ENCODE assay signal across 11 cellular contexts in the genomic region with DNA sequence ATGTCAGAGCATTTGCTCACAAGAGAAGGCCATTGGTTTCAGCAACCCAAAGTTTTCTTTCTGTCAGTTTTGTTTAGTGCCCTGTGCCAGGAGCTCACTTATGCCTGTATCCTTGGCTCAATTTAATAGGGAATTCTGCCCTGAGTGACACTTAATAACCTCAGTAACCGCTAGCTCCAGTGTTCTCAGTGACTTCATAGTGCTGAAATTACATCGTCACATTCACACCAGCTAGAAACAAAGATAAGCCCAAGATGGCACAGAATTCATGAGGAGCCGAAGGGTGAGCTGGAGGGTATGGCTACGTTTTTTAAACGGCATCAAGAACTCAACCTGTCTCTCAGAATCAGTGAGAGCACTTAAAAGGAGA. TPM values are rescaled to one million over a fixed set of nuclear protein-coding genes. Genes with fewer than 3 reads are reported as not detected.
DNase-seq lines count a peak whose midpoint lies in the region; ATAC-seq and TF ChIP-seq lines count a peak whose summit lies in the region.
"Had no signal": no experiment of that assay in that cellular context is flagged by ENCODE, and none has a peak within 500 bp of the region (broad histone marks: within the 10 kb centered on the region; RNA-seq: fewer than 3 reads in every experiment).

No MANE protein-coding gene starts in this region.

- POLR2A ChIA-PET in CD4-positive, alpha-beta memory T cell (lab: Charles Lee; ENCODE audit: partially characterized antibody), result interaction anchor here (1.1 to 6.1 kb wide), 7 partner anchors 9 to 50 kb away, joined by 3 to 81 read pairs (median 3); partner anchors contain the start of gene PTGER2
- POLR2A ChIA-PET in PC-3 (lab: Charles Lee; ENCODE audit: unreplicated experiment), result no interaction called here

- no peak overlapping the region for H3K9ac ChIP-seq in PC-3 (ENCODE audit: low read length)

- no peak overlapping the region for H3K4me2 ChIP-seq in PC-3 (ENCODE audit: low read length)

- H3K27ac Mint-ChIP-seq in CD4-positive, alpha-beta memory T cell, result peak overlapping the region; percentile 60 to 95 (median 93)
- H3K27ac Mint-ChIP-seq in nephron progenitor cell, result peak overlapping the region; percentile 99
- H3K27ac Mint-ChIP-seq: naive B cell had no signal

- TF ChIP-seq POLR2A in esophagus muscularis mucosa (IDR thresholded peaks at IDR 0.05; ENCODE audit: low read depth), result no peak

- H3F3A ChIP-seq in PC-3 (ENCODE audit: low read length, unreplicated experiment), result peaks cover 22% of the 10 kb centered on the region

- H3K9me3 ChIP-seq in CD4-positive, alpha-beta memory T cell (ENCODE audit: control insufficient read depth in 1 of 2, low read length in 2 of 2), result no peaks in the 10 kb centered on the region
- H3K9me3 ChIP-seq in PC-3 (ENCODE audit: low read length), result no peaks in the 10 kb centered on the region
- H3K9me3 ChIP-seq in esophagus muscularis mucosa, result no peaks in the 10 kb centered on the region

- ATAC-seq in PC-3 (no peak), GM18498 (IDR thresholded peaks at IDR 0.05; ENCODE audit: unreplicated experiment) (no peak)
- ATAC-seq: Panc1 had no signal

- H4K20me1 ChIP-seq in PC-3 (ENCODE audit: low read length), result no peaks in the 10 kb centered on the region

- H3K4me3 ChIP-seq in CD4-positive, alpha-beta memory T cell (ENCODE audit: low read length in 2 of 2), result peak overlapping the region; percentile 18 to 33
- H3K4me3 ChIP-seq in PC-3 (ENCODE audit: low read length) (no peak overlapping the region), esophagus muscularis mucosa (no peak overlapping the region), dorsolateral prefrontal cortex (no peak overlapping the region)

- peaks cover 74% of the 10 kb centered on the region for H3K4me1 ChIP-seq in CD4-positive, alpha-beta memory T cell (ENCODE audit: insufficient read depth, low read length)
- peaks cover 80% of the 10 kb centered on the region for H3K4me1 ChIP-seq in PC-3 (ENCODE audit: insufficient read depth, low read length)
- peaks cover 0 to 43% (median 37%) of the 10 kb centered on the region in 4 donors for H3K4me1 ChIP-seq in esophagus muscularis mucosa

- TF ChIP-seq CTCF in PC-3 (conservative IDR thresholded peaks at IDR 0.05; ENCODE audit: low read depth, low read length) (no peak), esophagus muscularis mucosa (IDR thresholded peaks at IDR 0.05) (no peak), nephron progenitor cell (IDR thresholded peaks at IDR 0.05) (no peak), dorsolateral prefrontal cortex (IDR thresholded peaks at IDR 0.05 in 54 of 56, conservative IDR thresholded peaks at IDR 0.05 in 2 of 56; ENCODE audit: low read depth in 1 of 56, partially characterized antibody in 56 of 56) (no peak)

- H3K36me3 Mint-ChIP-seq in CD4-positive, alpha-beta memory T cell, result no peaks in the 10 kb centered on the region
- no peaks in the 10 kb centered on the region for H3K36me3 Mint-ChIP-seq in nephron progenitor cell (ENCODE audit: low read depth)
- H3K36me3 Mint-ChIP-seq: naive B cell had no signal

- CTCF ChIA-PET in CD4-positive, alpha-beta memory T cell (lab: Charles Lee; ENCODE audit: partially characterized antibody), result interaction anchor here (1.0 to 2.0 kb wide), 7 partner anchors 8 to 130 kb away, joined by 3 to 12 read pairs (median 3); no protein-coding TSS in a partner anchor
- CTCF ChIA-PET in PC-3 (lab: Charles Lee), result no interaction called here

- H3K4me3 Mint-ChIP-seq in CD4-positive, alpha-beta memory T cell, result peak overlapping the region; percentile 83 to 90 (median 88)
- no peak overlapping the region for H3K4me3 Mint-ChIP-seq in nephron progenitor cell
- H3K4me3 Mint-ChIP-seq: naive B cell had no signal

- WGBS in esophagus muscularis mucosa, result 28% methylated on average over 5 of the region's 5 CpGs

- peak overlapping the region; percentile 27 for H3K27ac ChIP-seq in CD4-positive, alpha-beta memory T cell (ENCODE audit: low read depth, low read length)
- H3K27ac ChIP-seq in PC-3 (ENCODE audit: low read length) (peak overlapping the region; percentile 17), esophagus muscularis mucosa (replicated peaks in 1 of 4) (peak overlapping the region; percentile 69 to 82 (median 72)), dorsolateral prefrontal cortex (no peak overlapping the region)

- no TSS peak for BruUV-seq in PC-3 (replicated peaks; lab: Mats Ljungman, UMichigan)

- peaks cover 0 to 2% (median 0%) of the 10 kb centered on the region in 8 donors for H3K9me3 Mint-ChIP-seq in CD4-positive, alpha-beta memory T cell
- H3K9me3 Mint-ChIP-seq in nephron progenitor cell, result peaks cover 14% of the 10 kb centered on the region

- H3K4me1 Mint-ChIP-seq in CD4-positive, alpha-beta memory T cell, result peaks cover 56 to 83% (median 68%) of the 10 kb centered on the region in 4 donors
- peaks cover 64% of the 10 kb centered on the region for H3K4me1 Mint-ChIP-seq in nephron progenitor cell

- H3K79me2 ChIP-seq in PC-3 (ENCODE audit: low read length), result no peaks in the 10 kb centered on the region

- no peaks in the 10 kb centered on the region for H3K36me3 ChIP-seq in CD4-positive, alpha-beta memory T cell (ENCODE audit: insufficient read depth, low read length)
- H3K36me3 ChIP-seq in PC-3 (ENCODE audit: low read depth, low read length) (no peaks in the 10 kb centered on the region), esophagus muscularis mucosa (no peaks in the 10 kb centered on the region)

- H3K9me2 ChIP-seq in PC-3 (replicated peaks; ENCODE audit: low read length), result no peaks in the 10 kb centered on the region

- no peaks in the 10 kb centered on the region for H3K27me3 ChIP-seq in CD4-positive, alpha-beta memory T cell (ENCODE audit: insufficient read depth, low read length)
- no peaks in the 10 kb centered on the region for H3K27me3 ChIP-seq in PC-3 (ENCODE audit: low read length)
- no peaks in the 10 kb centered on the region for H3K27me3 ChIP-seq in esophagus muscularis mucosa
- H3K27me3 ChIP-seq in dorsolateral prefrontal cortex, result peaks cover 0 to 3% (median 0%) of the 10 kb centered on the region in 45 donors

- no peak overlapping the region for H2AFZ ChIP-seq in PC-3 (ENCODE audit: low read length)

- no peak for DNase-seq in CD4-positive, alpha-beta memory T cell
- DNase-seq in PC-3, result no peak
- no peak for DNase-seq in esophagus muscularis mucosa (ENCODE audit: extremely low spot score)
- no peak for DNase-seq in nephron progenitor cell
- no peak for DNase-seq in NCI-H2227 (lab: John Stamatoyannopoulos, UW; ENCODE audit: unreplicated experiment)
- no peak for DNase-seq in GDM1 (lab: John Stamatoyannopoulos, UW)
- no peak for DNase-seq in dorsolateral prefrontal cortex
- DNase-seq: MV-4-11, naive B cell had no signal

- H3K27me3 Mint-ChIP-seq in CD4-positive, alpha-beta memory T cell, result peaks cover 0 to 3% of the 10 kb centered on the region in 2 donors
- peaks cover 3% of the 10 kb centered on the region for H3K27me3 Mint-ChIP-seq in nephron progenitor cell (ENCODE audit: low read depth, poor library complexity)

- intact Hi-C loops in CD4-positive, alpha-beta memory T cell (cut with micrococcal nuclease), result loop anchor here (5.0 kb wide), 1 partner anchor 51 kb away; no protein-coding TSS in a partner anchor
- intact Hi-C loops in PC-3 (cut with micrococcal nuclease), result loop anchor here (2.0 kb wide), 1 partner anchor 18 kb away; no protein-coding TSS in a partner anchor
- intact Hi-C loops in esophagus muscularis mucosa (cut with DNase I), result no loop called here
- intact Hi-C loops in dorsolateral prefrontal cortex (cut with DNase I), result no loop called here

- no peak for TF ChIP-seq EP300 in esophagus muscularis mucosa (IDR thresholded peaks at IDR 0.05)

RNA-seq across cellular contexts. Expression of gene PTGER2, which starts 37.1 kb away (rescaled TPM):
- total RNA-seq in CD4-positive, alpha-beta memory T cell, result 10 to 100 TPM; 29.4 to 30.2 TPM
- 100 to 1,000 TPM; 241 to 259 TPM for polyA plus RNA-seq in CD4-positive, alpha-beta memory T cell
- 4.6 and 4.7 TPM in 2 replicates for total RNA-seq in PC-3 (2014; rRNA removed)
- 1 to 10 TPM; 2.1 to 6.3 (median 4.4) TPM for total RNA-seq in esophagus muscularis mucosa
- 1 to 10 TPM in 6 of 120 experiments, under 1 TPM in 60, not detected in 54; 0.18 to 1.4 (median 0.40) TPM for total RNA-seq in dorsolateral prefrontal cortex

Comparison
In these comparisons a context has a peak if more than half of its experiments do, and no peak if none do; other contexts are left out.
1. H3K27ac ChIP-seq: peak in CD4-positive, alpha-beta memory T cell (single experiment), PC-3 (single experiment) and esophagus muscularis mucosa (4 of 4); none in dorsolateral prefrontal cortex (0 of 59).
2. H3K4me3 ChIP-seq: peak in CD4-positive, alpha-beta memory T cell (2 of 2); none in PC-3 (single experiment), esophagus muscularis mucosa (0 of 4) and dorsolateral prefrontal cortex (0 of 59).
3. intact Hi-C loops: an anchor here in CD4-positive, alpha-beta memory T cell (5.0 kb wide) and PC-3 (2.0 kb wide); none called in esophagus muscularis mucosa and dorsolateral prefrontal cortex.